In genomic region chr7:48563334-48563733, GRCh38 we compare ENCODE assay signal across 16 cellular contexts.
"Had no signal": no experiment of that assay in that cellular context is flagged by ENCODE, and none has a peak within 500 bp of the region (broad histone marks: within the 10 kb centered on the region; RNA-seq: fewer than 3 reads in every experiment).

No MANE protein-coding gene starts in this region.

- H3K4me1 ChIP-seq: gastroesophageal sphincter, lower lobe of right lung, pancreas, sigmoid colon, spleen, stomach, testis, upper lobe of left lung had no signal

- ATAC-seq: gastroesophageal sphincter, left colon, lower lobe of right lung, pancreas had no signal

- H3K4me3 ChIP-seq: gastroesophageal sphincter, lower lobe of right lung, pancreas, sigmoid colon, spleen, stomach, testis, upper lobe of left lung had no signal

- H3K36me3 ChIP-seq: brain microvascular endothelial cell, gastroesophageal sphincter, lower lobe of right lung, pancreas, sigmoid colon, spleen, stomach, upper lobe of left lung had no signal

- DNase-seq: activated CD4-positive, alpha-beta T cell treated with anti-CD3 and anti-CD28 coated beads, Interleukin-2, amount 10 ng/mL, durations not matched to agents 7 days and 5 days; activated naive CD8-positive, alpha-beta T cell treated with anti-CD3 and anti-CD28 coated beads, Interleukin-2, amount 10 ng/mL, durations not matched to agents 7 days and 5 days; anterior cingulate cortex; brain microvascular endothelial cell; erythroblast; left colon; lower lobe of right lung; naive B cell; pancreas; sigmoid colon; spleen; stimulated activated CD4-positive, alpha-beta T cell treated with anti-CD3 and anti-CD28 coated beads, Interleukin-1b, Interleukin-23, amount 100 ng/mL, for 48 hours; stomach; testis; upper lobe of left lung had no signal

- H3K9me3 ChIP-seq: gastroesophageal sphincter, lower lobe of right lung, pancreas, sigmoid colon, testis had no signal

- H3K27ac ChIP-seq: brain microvascular endothelial cell, gastroesophageal sphincter, lower lobe of right lung, pancreas, sigmoid colon, spleen, stomach, testis, upper lobe of left lung had no signal

- H3K27me3 ChIP-seq: brain microvascular endothelial cell, gastroesophageal sphincter, pancreas, sigmoid colon, spleen, stomach, testis, upper lobe of left lung had no signal
